1 cellular context compared by ENCODE assay signal in genomic region chr9:35905912-35906679, GRCh38.
TF ChIP-seq lines count a peak whose summit lies in the region.

TSS of gene HRCT1 (plus strand) at chr9:35906202. CDS start at chr9:35906288, 86 bp downstream.

TF ChIP-seq in HepG2, 621 proteins besides CTCF, POLR2A, EP300 and RAD21 (continued from another document):
- TF ChIP-seq, protein P1, sequence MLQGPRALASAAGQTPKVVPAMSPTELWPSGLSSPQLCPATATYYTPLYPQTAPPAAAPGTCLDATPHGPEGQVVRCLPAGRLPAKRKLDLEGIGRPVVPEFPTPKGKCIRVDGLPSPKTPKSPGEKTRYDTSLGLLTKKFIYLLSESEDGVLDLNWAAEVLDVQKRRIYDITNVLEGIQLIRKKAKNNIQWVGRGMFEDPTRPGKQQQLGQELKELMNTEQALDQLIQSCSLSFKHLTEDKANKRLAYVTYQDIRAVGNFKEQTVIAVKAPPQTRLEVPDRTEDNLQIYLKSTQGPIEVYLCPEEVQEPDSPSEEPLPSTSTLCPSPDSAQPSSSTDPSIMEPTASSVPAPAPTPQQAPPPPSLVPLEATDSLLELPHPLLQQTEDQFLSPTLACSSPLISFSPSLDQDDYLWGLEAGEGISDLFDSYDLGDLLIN (CRISPR knock-in tag; IDR thresholded peaks at IDR 0.05; ENCODE audit: borderline replicate concordance): no peak
- TF ChIP-seq ZNF234 (CRISPR knock-in tag; conservative IDR thresholded peaks at IDR 0.05) (no peak), MED1 (CRISPR knock-in tag; IDR thresholded peaks at IDR 0.05) (peak; percentile 46; the same call in 1 of the 2 replicates), MIER2 (CRISPR knock-in tag; IDR thresholded peaks at IDR 0.05) (peak; percentile 39; the same call in 1 of the 2 replicates), ISL2 (CRISPR knock-in tag; IDR thresholded peaks at IDR 0.05) (no peak), ZNF781 (CRISPR knock-in tag; IDR thresholded peaks at IDR 0.05; ENCODE audit: borderline replicate concordance, not compliant biosample characterization) (no peak), MED13 (CRISPR knock-in tag; IDR thresholded peaks at IDR 0.05) (no peak), ARID3A (IDR thresholded peaks at IDR 0.05; ENCODE audit: low read depth, low read length) (no peak), KLF15 (CRISPR knock-in tag; IDR thresholded peaks at IDR 0.05; ENCODE audit: borderline replicate concordance) (no peak), ZNF3 (CRISPR knock-in tag; IDR thresholded peaks at IDR 0.05) (no peak), NFE2 (CRISPR knock-in tag; IDR thresholded peaks at IDR 0.05) (no peak), ZSCAN20 (CRISPR knock-in tag; IDR thresholded peaks at IDR 0.05; ENCODE audit: borderline replicate concordance) (no peak), CHD2 (IDR thresholded peaks at IDR 0.05; ENCODE audit: low read depth, low read length) (no peak), BCL3 (CRISPR knock-in tag; IDR thresholded peaks at IDR 0.05) (no peak), ZNF652 (CRISPR knock-in tag; IDR thresholded peaks at IDR 0.05; ENCODE audit: borderline replicate concordance, low read depth) (peak; percentile 60; the same call in 1 of the 2 replicates), RBFOX2 (IDR thresholded peaks at IDR 0.05; ENCODE audit: low read depth, low read length) (no peak), ZKSCAN5 (CRISPR knock-in tag; IDR thresholded peaks at IDR 0.05) (0 out of 2 replicates have a peak, but pooled peaks have one; percentile 29), RARG (CRISPR knock-in tag; IDR thresholded peaks at IDR 0.05; ENCODE audit: low read depth) (no peak), FOXO1 (CRISPR knock-in tag; IDR thresholded peaks at IDR 0.05) (peak; percentile 51; the same call in 1 of the 2 replicates), ZNF484 (CRISPR knock-in tag; IDR thresholded peaks at IDR 0.05; ENCODE audit: borderline replicate concordance, low read depth) (no peak), MAZ (IDR thresholded peaks at IDR 0.05; ENCODE audit: borderline replicate concordance, low read depth, low read length) (no peak), MAZ (CRISPR knock-in tag; IDR thresholded peaks at IDR 0.05; ENCODE audit: low read depth) (no peak), RFX5 (IDR thresholded peaks at IDR 0.05; ENCODE audit: low read depth, low read length) (no peak), HMG20B (CRISPR knock-in tag; conservative IDR thresholded peaks at IDR 0.05) (no peak), MTA3 (CRISPR knock-in tag; IDR thresholded peaks at IDR 0.05) (no peak), CAMTA2 (CRISPR knock-in tag; IDR thresholded peaks at IDR 0.05; ENCODE audit: borderline replicate concordance) (no peak), SRSF4 (IDR thresholded peaks at IDR 0.05; ENCODE audit: low read depth, low read length, poor library complexity, severe bottlenecking) (no peak), ZNF792 (CRISPR knock-in tag; IDR thresholded peaks at IDR 0.05) (peak; percentile 58; the same call in 1 of the 2 replicates)
- TF ChIP-seq, protein P2, sequence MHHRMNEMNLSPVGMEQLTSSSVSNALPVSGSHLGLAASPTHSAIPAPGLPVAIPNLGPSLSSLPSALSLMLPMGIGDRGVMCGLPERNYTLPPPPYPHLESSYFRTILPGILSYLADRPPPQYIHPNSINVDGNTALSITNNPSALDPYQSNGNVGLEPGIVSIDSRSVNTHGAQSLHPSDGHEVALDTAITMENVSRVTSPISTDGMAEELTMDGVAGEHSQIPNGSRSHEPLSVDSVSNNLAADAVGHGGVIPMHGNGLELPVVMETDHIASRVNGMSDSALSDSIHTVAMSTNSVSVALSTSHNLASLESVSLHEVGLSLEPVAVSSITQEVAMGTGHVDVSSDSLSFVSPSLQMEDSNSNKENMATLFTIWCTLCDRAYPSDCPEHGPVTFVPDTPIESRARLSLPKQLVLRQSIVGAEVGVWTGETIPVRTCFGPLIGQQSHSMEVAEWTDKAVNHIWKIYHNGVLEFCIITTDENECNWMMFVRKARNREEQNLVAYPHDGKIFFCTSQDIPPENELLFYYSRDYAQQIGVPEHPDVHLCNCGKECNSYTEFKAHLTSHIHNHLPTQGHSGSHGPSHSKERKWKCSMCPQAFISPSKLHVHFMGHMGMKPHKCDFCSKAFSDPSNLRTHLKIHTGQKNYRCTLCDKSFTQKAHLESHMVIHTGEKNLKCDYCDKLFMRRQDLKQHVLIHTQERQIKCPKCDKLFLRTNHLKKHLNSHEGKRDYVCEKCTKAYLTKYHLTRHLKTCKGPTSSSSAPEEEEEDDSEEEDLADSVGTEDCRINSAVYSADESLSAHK (CRISPR knock-in tag; IDR thresholded peaks at IDR 0.05; ENCODE audit: borderline replicate concordance): no peak
- TF ChIP-seq, protein P3, sequence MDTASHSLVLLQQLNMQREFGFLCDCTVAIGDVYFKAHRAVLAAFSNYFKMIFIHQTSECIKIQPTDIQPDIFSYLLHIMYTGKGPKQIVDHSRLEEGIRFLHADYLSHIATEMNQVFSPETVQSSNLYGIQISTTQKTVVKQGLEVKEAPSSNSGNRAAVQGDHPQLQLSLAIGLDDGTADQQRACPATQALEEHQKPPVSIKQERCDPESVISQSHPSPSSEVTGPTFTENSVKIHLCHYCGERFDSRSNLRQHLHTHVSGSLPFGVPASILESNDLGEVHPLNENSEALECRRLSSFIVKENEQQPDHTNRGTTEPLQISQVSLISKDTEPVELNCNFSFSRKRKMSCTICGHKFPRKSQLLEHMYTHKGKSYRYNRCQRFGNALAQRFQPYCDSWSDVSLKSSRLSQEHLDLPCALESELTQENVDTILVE (CRISPR knock-in tag; IDR thresholded peaks at IDR 0.05): 0 out of 2 replicates have a peak, but pooled peaks have one; percentile 40
